ENCODE assay signal across 9 cellular contexts in the genomic region with DNA sequence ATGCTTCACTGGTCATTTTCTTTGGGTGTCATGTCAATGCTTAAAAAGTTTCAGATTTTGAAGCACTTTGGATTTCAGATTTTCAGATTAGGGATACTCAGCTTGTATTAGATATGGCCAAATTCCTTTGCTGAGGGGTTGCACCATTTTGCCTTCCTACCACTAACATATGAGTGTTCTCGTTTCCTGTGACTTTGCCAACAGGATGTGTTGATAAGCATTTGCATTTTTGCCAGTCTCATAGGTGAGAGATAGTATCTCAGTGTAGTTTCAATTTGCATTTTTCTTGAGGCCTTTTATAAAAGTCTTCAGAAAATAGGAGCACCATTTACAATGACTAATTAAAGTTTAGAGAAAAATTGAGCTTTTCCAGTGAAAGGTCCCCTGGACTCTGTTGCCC.
DNase-seq lines count a peak whose midpoint lies in the region; ATAC-seq and TF ChIP-seq lines count a peak whose summit lies in the region.
"Had no signal": no experiment of that assay in that cellular context is flagged by ENCODE, and none has a peak within 500 bp of the region (broad histone marks: within the 10 kb centered on the region; RNA-seq: fewer than 3 reads in every experiment).

No MANE protein-coding gene starts in this region.

- ATAC-seq in GM18867 (IDR thresholded peaks at IDR 0.05; ENCODE audit: unreplicated experiment) (peak; percentile 64), GM21529 (IDR thresholded peaks at IDR 0.05; ENCODE audit: unreplicated experiment) (no peak)

- H3K36me3 ChIP-seq in effector memory CD4-positive, alpha-beta T cell (ENCODE audit: control insufficient read depth, insufficient read depth, low read length), result no peaks in the 10 kb centered on the region

- no peaks in the 10 kb centered on the region for H3K27me3 ChIP-seq in effector memory CD4-positive, alpha-beta T cell (replicated peaks; ENCODE audit: control insufficient read depth, insufficient read depth, low read length, poor library complexity, severe bottlenecking)

- TF ChIP-seq CTCF in C4-2B (conservative IDR thresholded peaks at IDR 0.05), result no peak

- peaks cover 8% of the 10 kb centered on the region for H3K4me1 ChIP-seq in effector memory CD4-positive, alpha-beta T cell (ENCODE audit: control insufficient read depth, insufficient read depth, low read length, poor library complexity, severe bottlenecking)

- DNase-seq in NCI-H1048 (lab: John Stamatoyannopoulos, UW), result peak; percentile 9
- no peak for DNase-seq in effector memory CD4-positive, alpha-beta T cell
- DNase-seq in HuH-7 (ENCODE audit: low spot score), result no peak
- no peak for DNase-seq in medulla oblongata (ENCODE audit: extremely low spot score)
- no peak for DNase-seq in middle frontal gyrus (ENCODE audit: extremely low spot score, low spot score)
- DNase-seq: stimulated activated CD8-positive, alpha-beta memory T cell treated with anti-CD3 and anti-CD28 coated beads, Interleukin-4, amount 100 ng/mL, for 48 hours had no signal

- H3K4me3 ChIP-seq in effector memory CD4-positive, alpha-beta T cell (ENCODE audit: insufficient read depth, low read depth, low read length, poor library complexity, severe bottlenecking), result no peak overlapping the region

- H3K27ac ChIP-seq in C4-2B, result peak overlapping the region; percentile 44
- H3K27ac ChIP-seq in effector memory CD4-positive, alpha-beta T cell (ENCODE audit: insufficient read depth, low read length, poor library complexity, severe bottlenecking), result peak overlapping the region; percentile 37

- H3K9me3 ChIP-seq in effector memory CD4-positive, alpha-beta T cell (ENCODE audit: control insufficient read depth, low read length), result no peaks in the 10 kb centered on the region
